Comparison of ENCODE assay signal across 1 cellular context in the genomic region with DNA sequence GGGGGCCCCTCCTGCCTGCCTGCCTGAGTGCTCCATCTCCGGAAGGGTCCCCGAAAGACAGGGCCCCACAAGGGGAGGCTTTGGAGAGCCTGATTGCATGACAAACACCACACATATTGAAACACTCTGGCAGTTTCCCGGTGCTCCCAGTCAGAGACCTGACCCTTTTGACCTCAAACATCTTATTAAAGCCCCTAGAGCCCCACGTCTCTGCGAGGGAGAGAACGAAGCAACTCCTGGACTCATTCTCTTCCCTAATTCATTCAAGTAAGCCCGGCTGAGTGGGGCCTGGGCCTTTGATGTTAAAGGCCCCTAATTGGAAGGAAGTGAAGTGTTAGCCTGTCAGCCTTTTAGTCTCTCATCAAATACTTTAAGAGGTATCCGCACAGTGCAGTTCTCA.
TF ChIP-seq lines count a peak whose summit lies in the region.

No MANE protein-coding gene starts in this region.

TF ChIP-seq in GM23338, 12 proteins besides CTCF, POLR2A, EP300 and RAD21 (continued from another document):
- TF ChIP-seq, protein P1, sequence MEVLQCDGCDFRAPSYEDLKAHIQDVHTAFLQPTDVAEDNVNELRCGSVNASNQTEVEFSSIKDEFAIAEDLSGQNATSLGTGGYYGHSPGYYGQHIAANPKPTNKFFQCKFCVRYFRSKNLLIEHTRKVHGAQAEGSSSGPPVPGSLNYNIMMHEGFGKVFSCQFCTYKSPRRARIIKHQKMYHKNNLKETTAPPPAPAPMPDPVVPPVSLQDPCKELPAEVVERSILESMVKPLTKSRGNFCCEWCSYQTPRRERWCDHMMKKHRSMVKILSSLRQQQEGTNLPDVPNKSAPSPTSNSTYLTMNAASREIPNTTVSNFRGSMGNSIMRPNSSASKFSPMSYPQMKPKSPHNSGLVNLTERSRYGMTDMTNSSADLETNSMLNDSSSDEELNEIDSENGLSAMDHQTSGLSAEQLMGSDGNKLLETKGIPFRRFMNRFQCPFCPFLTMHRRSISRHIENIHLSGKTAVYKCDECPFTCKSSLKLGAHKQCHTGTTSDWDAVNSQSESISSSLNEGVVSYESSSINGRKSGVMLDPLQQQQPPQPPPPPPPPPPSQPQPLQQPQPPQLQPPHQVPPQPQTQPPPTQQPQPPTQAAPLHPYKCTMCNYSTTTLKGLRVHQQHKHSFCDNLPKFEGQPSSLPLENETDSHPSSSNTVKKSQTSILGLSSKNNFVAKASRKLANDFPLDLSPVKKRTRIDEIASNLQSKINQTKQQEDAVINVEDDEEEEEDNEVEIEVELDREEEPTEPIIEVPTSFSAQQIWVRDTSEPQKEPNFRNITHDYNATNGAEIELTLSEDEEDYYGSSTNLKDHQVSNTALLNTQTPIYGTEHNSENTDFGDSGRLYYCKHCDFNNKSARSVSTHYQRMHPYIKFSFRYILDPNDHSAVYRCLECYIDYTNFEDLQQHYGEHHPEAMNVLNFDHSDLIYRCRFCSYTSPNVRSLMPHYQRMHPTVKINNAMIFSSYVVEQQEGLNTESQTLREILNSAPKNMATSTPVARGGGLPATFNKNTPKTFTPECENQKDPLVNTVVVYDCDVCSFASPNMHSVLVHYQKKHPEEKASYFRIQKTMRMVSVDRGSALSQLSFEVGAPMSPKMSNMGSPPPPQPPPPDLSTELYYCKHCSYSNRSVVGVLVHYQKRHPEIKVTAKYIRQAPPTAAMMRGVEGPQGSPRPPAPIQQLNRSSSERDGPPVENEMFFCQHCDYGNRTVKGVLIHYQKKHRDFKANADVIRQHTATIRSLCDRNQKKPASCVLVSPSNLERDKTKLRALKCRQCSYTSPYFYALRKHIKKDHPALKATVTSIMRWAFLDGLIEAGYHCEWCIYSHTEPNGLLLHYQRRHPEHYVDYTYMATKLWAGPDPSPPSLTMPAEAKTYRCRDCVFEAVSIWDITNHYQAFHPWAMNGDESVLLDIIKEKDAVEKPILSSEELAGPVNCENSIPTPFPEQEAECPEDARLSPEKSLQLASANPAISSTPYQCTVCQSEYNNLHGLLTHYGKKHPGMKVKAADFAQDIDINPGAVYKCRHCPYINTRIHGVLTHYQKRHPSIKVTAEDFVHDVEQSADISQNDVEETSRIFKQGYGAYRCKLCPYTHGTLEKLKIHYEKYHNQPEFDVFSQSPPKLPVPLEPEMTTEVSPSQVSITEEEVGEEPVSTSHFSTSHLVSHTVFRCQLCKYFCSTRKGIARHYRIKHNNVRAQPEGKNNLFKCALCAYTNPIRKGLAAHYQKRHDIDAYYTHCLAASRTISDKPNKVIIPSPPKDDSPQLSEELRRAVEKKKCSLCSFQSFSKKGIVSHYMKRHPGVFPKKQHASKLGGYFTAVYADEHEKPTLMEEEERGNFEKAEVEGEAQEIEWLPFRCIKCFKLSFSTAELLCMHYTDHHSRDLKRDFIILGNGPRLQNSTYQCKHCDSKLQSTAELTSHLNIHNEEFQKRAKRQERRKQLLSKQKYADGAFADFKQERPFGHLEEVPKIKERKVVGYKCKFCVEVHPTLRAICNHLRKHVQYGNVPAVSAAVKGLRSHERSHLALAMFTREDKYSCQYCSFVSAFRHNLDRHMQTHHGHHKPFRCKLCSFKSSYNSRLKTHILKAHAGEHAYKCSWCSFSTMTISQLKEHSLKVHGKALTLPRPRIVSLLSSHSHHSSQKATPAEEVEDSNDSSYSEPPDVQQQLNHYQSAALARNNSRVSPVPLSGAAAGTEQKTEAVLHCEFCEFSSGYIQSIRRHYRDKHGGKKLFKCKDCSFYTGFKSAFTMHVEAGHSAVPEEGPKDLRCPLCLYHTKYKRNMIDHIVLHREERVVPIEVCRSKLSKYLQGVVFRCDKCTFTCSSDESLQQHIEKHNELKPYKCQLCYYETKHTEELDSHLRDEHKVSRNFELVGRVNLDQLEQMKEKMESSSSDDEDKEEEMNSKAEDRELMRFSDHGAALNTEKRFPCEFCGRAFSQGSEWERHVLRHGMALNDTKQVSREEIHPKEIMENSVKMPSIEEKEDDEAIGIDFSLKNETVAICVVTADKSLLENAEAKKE (CRISPR knock-in tag; IDR thresholded peaks at IDR 0.05): no peak
- TF ChIP-seq ETS1 (IDR thresholded peaks at IDR 0.05): no peak
